ENCODE assay signal across 17 cellular contexts in genomic region chr3:150264560-150264959, GRCh38.
DNase-seq lines count a peak whose midpoint lies in the region; ATAC-seq and TF ChIP-seq lines count a peak whose summit lies in the region.
"Had no signal": no experiment of that assay in that cellular context is flagged by ENCODE, and none has a peak within 500 bp of the region (broad histone marks: within the 10 kb centered on the region; RNA-seq: fewer than 3 reads in every experiment).

No MANE protein-coding gene starts in this region.

- H3K9ac ChIP-seq in SK-N-MC (ENCODE audit: insufficient read length), result peak overlapping the region; percentile 68

- H3K9me3 ChIP-seq in A673 (ENCODE audit: low read depth, low read length, poor library complexity, severe bottlenecking) (no peaks in the 10 kb centered on the region), SK-N-MC (ENCODE audit: low read depth, low read length) (no peaks in the 10 kb centered on the region), osteoblast (ENCODE audit: low read depth, low read length) (no peaks in the 10 kb centered on the region)
- H3K9me3 ChIP-seq in CD8-positive, alpha-beta T cell (ENCODE audit: low read length), result no peaks in the 10 kb centered on the region

- BruUV-seq in A673 (replicated peaks; lab: Mats Ljungman, UMichigan), result no TSS peak

- peak overlapping the region; percentile 56 for H3K27ac ChIP-seq in A673 (ENCODE audit: low read depth, low read length, poor library complexity, severe bottlenecking)
- H3K27ac ChIP-seq in SK-N-MC, result peak overlapping the region; percentile 99
- no peak overlapping the region for H3K27ac ChIP-seq in osteoblast (ENCODE audit: low read depth, low read length)
- no peak overlapping the region for H3K27ac ChIP-seq in CD8-positive, alpha-beta T cell (ENCODE audit: low read depth, low read length)
- H3K27ac ChIP-seq: 22Rv1, HL-60 had no signal

- H3K4me1 Mint-ChIP-seq in CD8-positive, alpha-beta T cell (ENCODE audit: low read depth), result no peaks in the 10 kb centered on the region
- H3K4me1 Mint-ChIP-seq: GM23338 had no signal

- DNase-seq in A673 (ENCODE audit: low spot score) (no peak), SK-N-MC (ENCODE audit: low read depth, low spot score) (peak; percentile 70), fibroblast of villous mesenchyme (ENCODE audit: low read depth) (peak; percentile 31), osteoblast (ENCODE audit: insufficient read length, low spot score, missing footprints) (no peak), HUDEP-2 (lab: John Stamatoyannopoulos, UW; ENCODE audit: unreplicated experiment in 76 of 76) (no peak)
- no peak for DNase-seq in CD8-positive, alpha-beta T cell
- DNase-seq in activated CD4-positive, CD25-positive, alpha-beta regulatory T cell (lab: John Stamatoyannopoulos, UW), result no peak
- DNase-seq: C1 segment of cervical spinal cord; CD4-positive, alpha-beta T cell; EL; H7 had no signal

- H3K4me3 ChIP-seq in A673 (ENCODE audit: low read depth, low read length, poor library complexity, severe bottlenecking), result peak overlapping the region; percentile 6
- peak overlapping the region; percentile 70 for H3K4me3 ChIP-seq in SK-N-MC
- no peak overlapping the region for H3K4me3 ChIP-seq in fibroblast of villous mesenchyme (ENCODE audit: low read depth, low read length)
- no peak overlapping the region for H3K4me3 ChIP-seq in osteoblast (ENCODE audit: insufficient read depth, low read length)
- H3K4me3 ChIP-seq in CD8-positive, alpha-beta T cell (ENCODE audit: low read depth, low read length), result no peak overlapping the region
- H3K4me3 ChIP-seq: GM23338, K562 had no signal

- H3K4me2 ChIP-seq in osteoblast (ENCODE audit: insufficient read depth, low read length), result no peak overlapping the region
- H3K4me2 ChIP-seq: GM23338 had no signal

- H3K27me3 Mint-ChIP-seq in CD8-positive, alpha-beta T cell (ENCODE audit: low read depth), result peaks cover 6% of the 10 kb centered on the region

- H3K36me3 ChIP-seq in A673 (ENCODE audit: insufficient read depth, low read length, poor library complexity, severe bottlenecking), result no peaks in the 10 kb centered on the region
- no peaks in the 10 kb centered on the region for H3K36me3 ChIP-seq in SK-N-MC (ENCODE audit: insufficient read depth, low read length)
- no peaks in the 10 kb centered on the region for H3K36me3 ChIP-seq in osteoblast (ENCODE audit: insufficient read depth, low read length)
- no peaks in the 10 kb centered on the region for H3K36me3 ChIP-seq in CD8-positive, alpha-beta T cell (ENCODE audit: insufficient read depth, low read length)

- H3K79me2 ChIP-seq in osteoblast (ENCODE audit: insufficient read depth, low read length), result no peaks in the 10 kb centered on the region

- H3K36me3 Mint-ChIP-seq in CD8-positive, alpha-beta T cell, result no peaks in the 10 kb centered on the region

- no peaks in the 10 kb centered on the region for H4K20me1 ChIP-seq in osteoblast (ENCODE audit: insufficient read depth, low read length)

- H3K27me3 ChIP-seq in A673 (replicated peaks; ENCODE audit: insufficient read depth, low read depth, low read length, poor library complexity) (no peaks in the 10 kb centered on the region), osteoblast (ENCODE audit: insufficient read depth, low read length) (no peaks in the 10 kb centered on the region)
- no peaks in the 10 kb centered on the region for H3K27me3 ChIP-seq in CD8-positive, alpha-beta T cell (ENCODE audit: insufficient read depth, low read length)

- H3K4me3 Mint-ChIP-seq in CD8-positive, alpha-beta T cell, result no peak overlapping the region
- H3K4me3 Mint-ChIP-seq: B cell; CD4-positive, alpha-beta T cell; GM23338 had no signal

- intact Hi-C loops in A673 (cut with micrococcal nuclease; ENCODE audit: unreplicated experiment), result no loop called here
- intact Hi-C loops in CD8-positive, alpha-beta T cell (cut with DNase I, micrococcal nuclease), result no loop called here

- CTCF ChIA-PET in A673 (lab: Charles Lee), result no interaction called here
- CTCF ChIA-PET in CD8-positive, alpha-beta T cell (lab: Charles Lee), result no interaction called here

- H3K4me1 ChIP-seq in A673 (ENCODE audit: insufficient read depth, low read length, poor library complexity, severe bottlenecking), result peaks cover 41% of the 10 kb centered on the region
- no peaks in the 10 kb centered on the region for H3K4me1 ChIP-seq in osteoblast (ENCODE audit: insufficient read depth, low read length)
- no peaks in the 10 kb centered on the region for H3K4me1 ChIP-seq in CD8-positive, alpha-beta T cell (ENCODE audit: insufficient read depth, low read length)

- POLR2A ChIA-PET in A673 (lab: Charles Lee; ENCODE audit: low non-redundant PET), result interaction anchor here (0.7 kb wide), 1 partner anchor 142 kb away, joined by 6 read pairs; no protein-coding TSS in a partner anchor
- POLR2A ChIA-PET in CD8-positive, alpha-beta T cell (lab: Charles Lee), result no interaction called here

- no peak for TF ChIP-seq CTCF in A673 (conservative IDR thresholded peaks at IDR 0.05; ENCODE audit: low read depth, low read length)
- no peak for TF ChIP-seq CTCF in fibroblast of villous mesenchyme (IDR thresholded peaks at IDR 0.05; ENCODE audit: insufficient read depth, low read depth, low read length)
- TF ChIP-seq CTCF in osteoblast (IDR thresholded peaks at IDR 0.05; ENCODE audit: extremely low read depth, low read depth, low read length), result no peak
- no peak for TF ChIP-seq CTCF in CD8-positive, alpha-beta T cell (IDR thresholded peaks at IDR 0.05)

- H2AFZ ChIP-seq in osteoblast (ENCODE audit: low read length), result peak overlapping the region; percentile 25
- H2AFZ ChIP-seq: GM23338 had no signal

- no peaks in the 10 kb centered on the region for H3K9me3 Mint-ChIP-seq in CD8-positive, alpha-beta T cell
- H3K9me3 Mint-ChIP-seq: CD4-positive, alpha-beta T cell; GM23338 had no signal

- ATAC-seq in CD8-positive, alpha-beta T cell, result no peak
- no peak for ATAC-seq in GM21786 (IDR thresholded peaks at IDR 0.05; ENCODE audit: unreplicated experiment)
- ATAC-seq: GM23338, K562 had no signal

- no peak overlapping the region for H3K27ac Mint-ChIP-seq in CD8-positive, alpha-beta T cell
- H3K27ac Mint-ChIP-seq: B cell; CD4-positive, alpha-beta T cell; GM23338 had no signal

Comparison
In these comparisons a context has a peak if more than half of its experiments do, and no peak if none do; other contexts are left out.
1. DNase-seq: peak in SK-N-MC (single experiment) and fibroblast of villous mesenchyme (single experiment); none in A673 (single experiment), osteoblast (single experiment), CD8-positive, alpha-beta T cell (0 of 7), HUDEP-2 (0 of 76) and activated CD4-positive, CD25-positive, alpha-beta regulatory T cell (0 of 4).
2. H3K27ac ChIP-seq: peak in A673 (single experiment) and SK-N-MC (single experiment); none in osteoblast (single experiment) and CD8-positive, alpha-beta T cell (single experiment).
3. H3K4me3 ChIP-seq: peak in A673 (single experiment) and SK-N-MC (single experiment); none in fibroblast of villous mesenchyme (single experiment), osteoblast (single experiment) and CD8-positive, alpha-beta T cell (single experiment).